ENCODE assay signal across 10 cellular contexts in the genomic region with DNA sequence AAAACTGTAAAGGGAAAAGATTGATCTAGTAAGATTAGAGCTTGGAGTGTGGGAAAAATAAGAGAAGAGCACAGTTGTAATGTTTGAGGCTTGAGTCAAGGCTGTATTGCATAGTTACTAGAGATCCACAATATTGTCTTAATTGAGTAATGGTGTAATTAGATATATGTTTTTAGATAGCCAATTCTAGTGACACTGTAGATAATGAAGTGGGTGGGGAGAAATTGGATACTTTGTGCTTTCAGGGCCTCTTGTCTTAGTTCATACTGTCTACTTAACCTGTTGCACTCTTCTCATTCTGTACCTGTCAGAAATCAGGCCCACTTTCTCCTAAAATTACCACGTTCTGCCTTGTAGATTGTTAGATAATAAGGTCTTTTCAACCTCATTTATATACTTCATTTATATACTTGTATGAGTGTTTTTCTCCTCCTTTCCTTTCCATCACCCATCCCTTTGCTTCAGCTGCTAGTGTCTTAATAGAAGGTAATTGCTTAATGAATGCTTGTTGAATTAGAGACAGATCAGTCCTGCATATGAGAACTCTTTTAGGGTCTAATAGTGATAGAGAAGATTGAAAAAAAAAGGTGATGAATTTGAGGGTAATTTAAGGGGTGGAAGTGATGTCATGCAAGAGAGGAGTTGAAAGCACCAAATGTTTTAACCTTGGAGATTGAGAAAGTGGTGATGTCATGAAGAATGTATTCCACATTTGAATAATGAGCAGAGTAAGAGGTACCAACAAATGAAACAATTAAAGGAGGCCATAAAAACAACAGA. TPM values are rescaled to one million over a fixed set of nuclear protein-coding genes. Genes with fewer than 3 reads are reported as not detected.
DNase-seq lines count a peak whose midpoint lies in the region; ATAC-seq and TF ChIP-seq lines count a peak whose summit lies in the region.
"Had no signal": no experiment of that assay in that cellular context is flagged by ENCODE, and none has a peak within 500 bp of the region (broad histone marks: within the 10 kb centered on the region; RNA-seq: fewer than 3 reads in every experiment).

No MANE protein-coding gene starts in this region.

- ATAC-seq in CD8-positive, alpha-beta T cell: peak; percentile 76
- ATAC-seq in HG02610 (IDR thresholded peaks at IDR 0.05; ENCODE audit: unreplicated experiment): peak; percentile 28
- no peak for ATAC-seq in HG02885 (IDR thresholded peaks at IDR 0.05; ENCODE audit: poor library complexity, unreplicated experiment)
- no peak for ATAC-seq in HG03045 (IDR thresholded peaks at IDR 0.05; ENCODE audit: unreplicated experiment)

- peaks cover 59% of the 10 kb centered on the region for H3K4me1 Mint-ChIP-seq in CD8-positive, alpha-beta T cell (ENCODE audit: low read depth)

- H3K36me3 Mint-ChIP-seq in CD8-positive, alpha-beta T cell: no peaks in the 10 kb centered on the region
- H3K36me3 Mint-ChIP-seq: activated CD4-positive, alpha-beta memory T cell treated with anti-CD3 and anti-CD28 coated beads for 36 hours had no signal

- peaks cover 32% of the 10 kb centered on the region for H3K4me1 ChIP-seq in CD8-positive, alpha-beta T cell (ENCODE audit: insufficient read depth, low read length)
- peaks cover 18 to 49% of the 10 kb centered on the region in 2 donors for H3K4me1 ChIP-seq in ascending aorta

- no peak overlapping the region for H3K4me3 ChIP-seq in CD8-positive, alpha-beta T cell (ENCODE audit: low read depth, low read length)
- H3K4me3 ChIP-seq in ascending aorta: no peak overlapping the region

- no peak for TF ChIP-seq CTCF in CD8-positive, alpha-beta T cell (IDR thresholded peaks at IDR 0.05)
- no peak for TF ChIP-seq CTCF in ascending aorta (IDR thresholded peaks at IDR 0.05)

- no peaks in the 10 kb centered on the region for H3K9me3 Mint-ChIP-seq in CD8-positive, alpha-beta T cell
- H3K9me3 Mint-ChIP-seq: activated CD4-positive, alpha-beta memory T cell treated with anti-CD3 and anti-CD28 coated beads for 36 hours had no signal

- no peak for DNase-seq in CD8-positive, alpha-beta T cell
- DNase-seq in ascending aorta (ENCODE audit: low spot score in 2 of 2) (no peak), kidney tubule cell (ENCODE audit: low spot score) (peak; percentile 9), NCI-H446 (lab: John Stamatoyannopoulos, UW) (no peak), SIG-M5 (lab: John Stamatoyannopoulos, UW) (no peak)
- DNase-seq: activated CD4-positive, alpha-beta memory T cell treated with anti-CD3 and anti-CD28 coated beads for 36 hours; NCI-H2081 treated with DMSO at 0.1 percent for 48 hours had no signal

- no peaks in the 10 kb centered on the region for H3K36me3 ChIP-seq in CD8-positive, alpha-beta T cell (ENCODE audit: insufficient read depth, low read length)
- no peaks in the 10 kb centered on the region for H3K36me3 ChIP-seq in ascending aorta

- no peaks in the 10 kb centered on the region for H3K27me3 Mint-ChIP-seq in CD8-positive, alpha-beta T cell (ENCODE audit: low read depth)
- H3K27me3 Mint-ChIP-seq: activated CD4-positive, alpha-beta memory T cell treated with anti-CD3 and anti-CD28 coated beads for 36 hours had no signal

- CTCF ChIA-PET in CD8-positive, alpha-beta T cell (lab: Charles Lee): no interaction called here

- H3K4me3 Mint-ChIP-seq in CD8-positive, alpha-beta T cell: no peak overlapping the region
- H3K4me3 Mint-ChIP-seq: activated CD4-positive, alpha-beta memory T cell treated with anti-CD3 and anti-CD28 coated beads for 36 hours had no signal

- no peaks in the 10 kb centered on the region for H3K27me3 ChIP-seq in CD8-positive, alpha-beta T cell (ENCODE audit: insufficient read depth, low read length)
- H3K27me3 ChIP-seq in ascending aorta: no peaks in the 10 kb centered on the region

- POLR2A ChIA-PET in CD8-positive, alpha-beta T cell (lab: Charles Lee): no interaction called here

- intact Hi-C loops in CD8-positive, alpha-beta T cell (cut with DNase I, micrococcal nuclease): loop anchor here in 1 of 2 experiments (2.0 kb wide), 1 partner anchor 13 kb away; no protein-coding TSS in a partner anchor
- intact Hi-C loops in ascending aorta (cut with DNase I): loop anchor here (10.0 kb wide), 1 partner anchor 475 kb away; a partner anchor contains a TSS

- H3K27ac Mint-ChIP-seq in CD8-positive, alpha-beta T cell: no peak overlapping the region
- H3K27ac Mint-ChIP-seq: activated CD4-positive, alpha-beta memory T cell treated with anti-CD3 and anti-CD28 coated beads for 36 hours had no signal

- H3K27ac ChIP-seq in CD8-positive, alpha-beta T cell (ENCODE audit: low read depth, low read length): no peak overlapping the region
- H3K27ac ChIP-seq in ascending aorta: peak overlapping the region; percentile 76 to 86

- H3K9me3 ChIP-seq in CD8-positive, alpha-beta T cell (ENCODE audit: low read length): no peaks in the 10 kb centered on the region
- H3K9me3 ChIP-seq in ascending aorta: no peaks in the 10 kb centered on the region

RNA-seq across cellular contexts. Expression of a gene that starts 32.0 kb away (rescaled TPM):
- total RNA-seq in CD8-positive, alpha-beta T cell: 10 to 100 TPM; 60.3 to 61.8 TPM
- 12.7 TPM for total RNA-seq in ascending aorta

Comparison
In these comparisons a context has a peak if more than half of its experiments do, and no peak if none do; other contexts are left out.
1. ATAC-seq: peak in CD8-positive, alpha-beta T cell (single experiment) and HG02610 (single experiment); none in HG02885 (single experiment) and HG03045 (single experiment).